8 cellular contexts compared by ENCODE assay signal in genomic region chr2:129892773-129893172, GRCh38.
"Had no signal": no experiment of that assay in that cellular context is flagged by ENCODE, and none has a peak within 500 bp of the region (broad histone marks: within the 10 kb centered on the region; RNA-seq: fewer than 3 reads in every experiment).

No MANE protein-coding gene starts in this region.

- H3K9ac ChIP-seq: GM23248 had no signal

- ATAC-seq: HCT116 had no signal

- H3K36me3 ChIP-seq: HAP-1 had no signal

- H3K9me3 Mint-ChIP-seq: HFFc6, IgD-negative memory B cell had no signal

- DNase-seq: GM23248, GOT3, H7, HFFc6 had no signal

- H3K4me3 ChIP-seq: GM23248, HAP-1 had no signal

- H3K27ac ChIP-seq: GM23248, HL-60 had no signal

- H3K4me1 ChIP-seq: HAP-1 had no signal

- H3K36me3 Mint-ChIP-seq: IgD-negative memory B cell had no signal

- H3K27ac Mint-ChIP-seq: HFFc6, IgD-negative memory B cell had no signal

- H3K4me3 Mint-ChIP-seq: HFFc6, IgD-negative memory B cell had no signal

- H3K9me3 ChIP-seq: HAP-1 had no signal
